In genomic region chr20:46108976-46109375, GRCh38 we compare ENCODE assay signal across 33 cellular contexts. TPM values are rescaled to one million over a fixed set of nuclear protein-coding genes. Genes with fewer than 3 reads are reported as not detected.
"Had no signal": no experiment of that assay in that cellular context is flagged by ENCODE, and none has a peak within 500 bp of the region (broad histone marks: within the 10 kb centered on the region; RNA-seq: fewer than 3 reads in every experiment).

No MANE protein-coding gene starts in this region.

- H3K36me3 Mint-ChIP-seq: activated naive CD4-positive, alpha-beta T cell treated with anti-CD3 and anti-CD28 coated beads, Interleukin-2, amount 50 U/mL, for 72 hours; type B pancreatic cell had no signal

- ATAC-seq: body of pancreas, gastrocnemius medialis, left cardiac atrium, left ventricle myocardium superior, pancreas, sciatic nerve had no signal

- H3K4me1 ChIP-seq: adrenal gland, body of pancreas, colonic mucosa, gastrocnemius medialis, pancreas, prostate gland, vagina had no signal

- FAIRE-seq: pancreas, small intestine had no signal

- H3K27me3 ChIP-seq: adrenal gland, colonic mucosa, vagina had no signal

- H3K9me3 ChIP-seq: adrenal gland, body of pancreas, colonic mucosa, gastrocnemius medialis, pancreas, prostate gland, thoracic aorta, vagina had no signal

- H3K4me3 Mint-ChIP-seq: activated CD4-positive, alpha-beta memory T cell treated with anti-CD3 and anti-CD28 coated beads, Interleukin-2, amount 10 ng/mL, durations not matched to agents 7 days and 5 days; activated CD4-positive, alpha-beta T cell treated with anti-CD3 and anti-CD28 coated beads, Interleukin-2, amount 10 ng/mL, durations not matched to agents 7 days and 5 days; activated T-cell treated with anti-CD3 and anti-CD28 coated beads, Interleukin-2, amount 50 U/mL, for 4 hours; effector memory CD8-positive, alpha-beta T cell; T-helper 1 cell treated with Interleukin-12 subunit alpha and Interleukin-12 subunit beta and Interleukin-4 antibody, amounts not matched to agents 30 μg/mL and 1 μg/mL, for 36 hours; type B pancreatic cell had no signal

- H3K27ac ChIP-seq: adrenal gland, colonic mucosa, gastrocnemius medialis, pancreas, prostate gland, thoracic aorta, vagina had no signal

- H3K36me3 ChIP-seq: adrenal gland, colonic mucosa, gastrocnemius medialis, pancreas, prostate gland, thoracic aorta, vagina had no signal

- H3K4me3 ChIP-seq: adrenal gland, body of pancreas, colonic mucosa, gastrocnemius medialis, pancreas, prostate gland, thoracic aorta, vagina had no signal

- H3K9me3 Mint-ChIP-seq: activated CD4-positive, alpha-beta memory T cell treated with anti-CD3 and anti-CD28 coated beads, Interleukin-2, amount 10 ng/mL, durations not matched to agents 7 days and 5 days; activated CD4-positive, alpha-beta T cell treated with anti-CD3 and anti-CD28 coated beads, Interleukin-2, amount 10 ng/mL, durations not matched to agents 7 days and 5 days; activated naive CD4-positive, alpha-beta T cell treated with anti-CD3 and anti-CD28 coated beads, Interleukin-2, amount 50 U/mL, for 72 hours; activated T-cell treated with anti-CD3 and anti-CD28 coated beads, Interleukin-2, amount 50 U/mL, for 4 hours; activated T-helper 2 cell treated with anti-CD3 and anti-CD28 coated beads, Interferon-gamma antibody, Interleukin-2, Interleukin-4, amounts not matched to agents 10 μg/mL and 5 μg/mL and 100 μg/mL, durations not matched to agents 14 hours and 24 hours and 36 hours; effector memory CD8-positive, alpha-beta T cell; T-helper 1 cell treated with Interleukin-12 subunit alpha and Interleukin-12 subunit beta and Interleukin-4 antibody, amounts not matched to agents 30 μg/mL and 1 μg/mL, for 36 hours; type B pancreatic cell had no signal

- DNase-seq: activated CD4-positive, alpha-beta memory T cell treated with anti-CD3 and anti-CD28 coated beads, Interleukin-2, amount 10 ng/mL, durations not matched to agents 7 days and 5 days; activated CD4-positive, alpha-beta T cell treated with anti-CD3 and anti-CD28 coated beads for 1 hour; activated CD4-positive, alpha-beta T cell treated with anti-CD3 and anti-CD28 coated beads, Interleukin-2, amount 10 ng/mL, durations not matched to agents 7 days and 5 days; activated CD8-positive, alpha-beta memory T cell treated with anti-CD3 and anti-CD28 coated beads, Interleukin-2, amount 50 U/mL, for 48 hours; activated naive CD4-positive, alpha-beta T cell; activated T-cell treated with anti-CD3 and anti-CD28 coated beads, Interleukin-2, amount 50 U/mL, for 4 hours; adrenal gland; aorta; body of pancreas; cerebellar nuclear complex; colonic mucosa; effector memory CD8-positive, alpha-beta T cell; erythroblast; gastrocnemius medialis; glutamatergic neuron; islet precursor cell; left cardiac atrium; left ventricle myocardium superior; pancreas; retina; small intestine; stimulated activated CD4-positive, alpha-beta T cell treated with anti-CD3 and anti-CD28 coated beads, Interleukin-1b, Interleukin-23, amount 100 ng/mL, for 48 hours; stimulated activated naive CD4-positive, alpha-beta T cell treated with Interleukin-2 at 50 U/mL for 16 hours; T1000 had no signal

- H3K27ac Mint-ChIP-seq: activated CD4-positive, alpha-beta memory T cell treated with anti-CD3 and anti-CD28 coated beads, Interleukin-2, amount 10 ng/mL, durations not matched to agents 7 days and 5 days; activated CD4-positive, alpha-beta T cell treated with anti-CD3 and anti-CD28 coated beads, Interleukin-2, amount 10 ng/mL, durations not matched to agents 7 days and 5 days; activated naive CD4-positive, alpha-beta T cell treated with anti-CD3 and anti-CD28 coated beads, Interleukin-2, amount 50 U/mL, for 72 hours; activated T-helper 2 cell treated with anti-CD3 and anti-CD28 coated beads, Interferon-gamma antibody, Interleukin-2, Interleukin-4, amounts not matched to agents 10 μg/mL and 5 μg/mL and 100 μg/mL, durations not matched to agents 14 hours and 24 hours and 36 hours; effector memory CD8-positive, alpha-beta T cell; T-helper 1 cell treated with Interleukin-12 subunit alpha and Interleukin-12 subunit beta and Interleukin-4 antibody, amounts not matched to agents 30 μg/mL and 1 μg/mL, for 36 hours; type B pancreatic cell had no signal

RNA-seq across cellular contexts. Expression of gene CD40, which starts 9.1 kb away (rescaled TPM):
- polyA plus RNA-seq: neural cell had no signal
